ENCODE assay signal across 1 cellular context in the genomic region with DNA sequence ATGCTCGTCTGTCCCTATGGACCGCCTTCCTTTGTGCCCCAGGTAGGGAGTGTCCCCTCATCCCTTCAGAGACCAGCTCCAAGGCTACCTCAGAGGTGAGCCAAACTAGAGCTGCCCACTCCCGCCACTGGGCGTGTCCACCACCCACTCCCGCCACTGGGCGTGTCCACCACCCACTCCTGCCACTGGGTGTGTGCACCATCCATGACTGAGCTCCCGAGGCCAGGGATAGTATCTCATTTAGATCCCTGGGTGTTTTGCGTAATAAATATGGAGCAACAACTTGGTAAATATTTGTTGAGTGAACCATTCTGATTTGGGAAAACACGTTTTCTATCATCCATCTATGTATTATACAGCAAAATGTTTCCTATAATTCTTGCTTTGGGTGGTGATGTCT.
TF ChIP-seq lines count a peak whose summit lies in the region.

No MANE protein-coding gene starts in this region.

TF ChIP-seq in IMR-90, 13 proteins besides CTCF, POLR2A, EP300 and RAD21 (continued from another document):
- TF ChIP-seq CEBPB (IDR thresholded peaks at IDR 0.05; ENCODE audit: low read depth, low read length) (no peak), MAFK (IDR thresholded peaks at IDR 0.05; ENCODE audit: low read depth, low read length) (no peak)
